1 cellular context compared by ENCODE assay signal in genomic region chr2:217331577-217332139, GRCh38.
TF ChIP-seq lines count a peak whose summit lies in the region.

No MANE protein-coding gene starts in this region.

TF ChIP-seq in HepG2, 621 proteins besides CTCF, POLR2A, EP300 and RAD21 (continued from another document and continues in another):
- TF ChIP-seq PRDM15 (CRISPR knock-in tag; IDR thresholded peaks at IDR 0.05) (peak; percentile 55; the same call in 1 of the 2 replicates), ZNF816 (CRISPR knock-in tag; IDR thresholded peaks at IDR 0.05; ENCODE audit: borderline replicate concordance) (peak; percentile 95), TGIF2 (CRISPR knock-in tag; IDR thresholded peaks at IDR 0.05) (peak; percentile 84), TP53 (CRISPR knock-in tag; conservative IDR thresholded peaks at IDR 0.05) (0 out of 2 replicates have a peak, but pooled peaks have one; percentile 60), BCL3 (CRISPR knock-in tag; IDR thresholded peaks at IDR 0.05) (0 out of 2 replicates have a peak, but pooled peaks have one; percentile 59), PLSCR1 (CRISPR knock-in tag; IDR thresholded peaks at IDR 0.05; ENCODE audit: borderline replicate concordance) (no peak), HOMEZ (CRISPR knock-in tag; IDR thresholded peaks at IDR 0.05; ENCODE audit: low read depth) (peak; percentile 97), SALL2 (CRISPR knock-in tag; IDR thresholded peaks at IDR 0.05) (peak; percentile 26; the same call in 1 of the 2 replicates), FOXM1 (CRISPR knock-in tag; IDR thresholded peaks at IDR 0.05) (no peak), ZIK1 (CRISPR knock-in tag; IDR thresholded peaks at IDR 0.05; ENCODE audit: borderline replicate concordance, low read depth) (peak; percentile 71; the same call in 1 of the 2 replicates), ZNF563 (CRISPR knock-in tag; IDR thresholded peaks at IDR 0.05) (no peak), ZNF292 (CRISPR knock-in tag; IDR thresholded peaks at IDR 0.05; ENCODE audit: borderline replicate concordance, low read depth) (peak; percentile 99), THAP11 (CRISPR knock-in tag; IDR thresholded peaks at IDR 0.05) (peak; percentile 82), ZNF232 (CRISPR knock-in tag; IDR thresholded peaks at IDR 0.05; ENCODE audit: borderline replicate concordance) (peak; percentile 52; the same call in 1 of the 2 replicates), ZSCAN12 (CRISPR knock-in tag; IDR thresholded peaks at IDR 0.05) (no peak), PRDM10 (CRISPR knock-in tag; IDR thresholded peaks at IDR 0.05; ENCODE audit: low read depth) (peak; percentile 48; the same call in 1 of the 2 replicates), PAXIP1 (CRISPR knock-in tag; conservative IDR thresholded peaks at IDR 0.05) (peak; percentile 99), TFAP4 (IDR thresholded peaks at IDR 0.05; ENCODE audit: borderline replicate concordance, low read depth) (no peak), LCORL (IDR thresholded peaks at IDR 0.05) (no peak; the same call in 1 of the 2 replicates), LCORL (CRISPR knock-in tag; IDR thresholded peaks at IDR 0.05) (peak; percentile 96), RBAK (CRISPR knock-in tag; IDR thresholded peaks at IDR 0.05) (no peak), NR2F1 (CRISPR knock-in tag; IDR thresholded peaks at IDR 0.05) (peak; percentile 84 to 95), ATAD3A (CRISPR knock-in tag; IDR thresholded peaks at IDR 0.05) (no peak), HNRNPLL (IDR thresholded peaks at IDR 0.05; ENCODE audit: low read depth, low read length, poor library complexity, severe bottlenecking) (no peak), FOXP1 (IDR thresholded peaks at IDR 0.05) (peak; percentile 92), FOXP1 (CRISPR knock-in tag; IDR thresholded peaks at IDR 0.05) (peak; percentile 95), ZNF639 (CRISPR knock-in tag; conservative IDR thresholded peaks at IDR 0.05) (peak; percentile 33; the same call in 1 of the 2 replicates), SMAD3 (CRISPR knock-in tag; IDR thresholded peaks at IDR 0.05) (peak; percentile 88; the same call in 1 of the 2 replicates), MYC (CRISPR knock-in tag; IDR thresholded peaks at IDR 0.05; ENCODE audit: borderline replicate concordance) (peak; percentile 75; the same call in 1 of the 2 replicates), MEF2D (CRISPR knock-in tag; IDR thresholded peaks at IDR 0.05) (peak; percentile 95), MYPOP (CRISPR knock-in tag; IDR thresholded peaks at IDR 0.05) (peak; percentile 44; the same call in 1 of the 2 replicates), ZNF605 (CRISPR knock-in tag; IDR thresholded peaks at IDR 0.05) (0 out of 2 replicates have a peak, but pooled peaks have one; percentile 59), IRF2 (CRISPR knock-in tag; IDR thresholded peaks at IDR 0.05) (peak; percentile 96), MXD4 (CRISPR knock-in tag; IDR thresholded peaks at IDR 0.05) (peak; percentile 71), BRF2 (CRISPR knock-in tag; IDR thresholded peaks at IDR 0.05) (0 out of 2 replicates have a peak, but pooled peaks have one; percentile 50), ZMYM4 (CRISPR knock-in tag; IDR thresholded peaks at IDR 0.05) (peak; percentile 98), SP4 (CRISPR knock-in tag; IDR thresholded peaks at IDR 0.05) (0 out of 2 replicates have a peak, but pooled peaks have one; percentile 38), NCOA1 (CRISPR knock-in tag; IDR thresholded peaks at IDR 0.05) (peak; percentile 68; the same call in 1 of the 2 replicates), ESRRA (CRISPR knock-in tag; IDR thresholded peaks at IDR 0.05; ENCODE audit: low read depth) (peak; percentile 100), ARID2 (CRISPR knock-in tag; IDR thresholded peaks at IDR 0.05; ENCODE audit: borderline replicate concordance) (no peak), MLX (CRISPR knock-in tag; IDR thresholded peaks at IDR 0.05) (peak; percentile 88)
